20 cellular contexts compared by ENCODE assay signal in genomic region chr10:92382631-92383030, GRCh38.
DNase-seq lines count a peak whose midpoint lies in the region; FAIRE-seq and TF ChIP-seq lines count a peak whose summit lies in the region.
"Had no signal": no experiment of that assay in that cellular context is flagged by ENCODE, and none has a peak within 500 bp of the region (broad histone marks: within the 10 kb centered on the region; RNA-seq: fewer than 3 reads in every experiment).

No MANE protein-coding gene starts in this region.

- H3K9me3 ChIP-seq in NT2/D1 (ENCODE audit: insufficient read depth, low read length): no peaks in the 10 kb centered on the region
- H3K9me3 ChIP-seq in endodermal cell (ENCODE audit: control insufficient read depth, low read length): no peaks in the 10 kb centered on the region
- H3K9me3 ChIP-seq in iPS-20b (ENCODE audit: insufficient read depth, low read depth, low read length): no peaks in the 10 kb centered on the region
- H3K9me3 ChIP-seq: BE2C had no signal

- no peak overlapping the region for H3K4me3 ChIP-seq in NT2/D1 (ENCODE audit: insufficient read length, low read depth)
- no peak overlapping the region for H3K4me3 ChIP-seq in endodermal cell (ENCODE audit: low read length)
- 0 out of 2 replicates have a peak overlapping the region, but pooled peaks have one; percentile 2 for H3K4me3 ChIP-seq in iPS-20b (ENCODE audit: low read length)
- H3K4me3 ChIP-seq: GM12878 had no signal

- no peak overlapping the region for H3K27ac ChIP-seq in endodermal cell (ENCODE audit: low read depth, low read length)
- no peak overlapping the region for H3K27ac ChIP-seq in iPS-20b (ENCODE audit: low read length)

- H3K4me1 ChIP-seq in NT2/D1 (ENCODE audit: insufficient read depth, insufficient read length) (no peaks in the 10 kb centered on the region), endodermal cell (ENCODE audit: control insufficient read depth, insufficient read depth, low read length) (no peaks in the 10 kb centered on the region), iPS-20b (ENCODE audit: insufficient read depth, low read length) (peaks cover 14% of the 10 kb centered on the region; the same call in 1 of the 2 replicates)

- H3K9me3 Mint-ChIP-seq in endodermal cell: no peaks in the 10 kb centered on the region

- H3K4me1 Mint-ChIP-seq in endodermal cell: peaks cover 32% of the 10 kb centered on the region
- H3K4me1 Mint-ChIP-seq: CD4-positive, CD25-positive, alpha-beta regulatory T cell; CD8-positive, alpha-beta memory T cell had no signal

- H3K27me3 ChIP-seq in NT2/D1 (ENCODE audit: insufficient read depth, insufficient read length): no peaks in the 10 kb centered on the region
- no peaks in the 10 kb centered on the region for H3K27me3 ChIP-seq in endodermal cell (ENCODE audit: control insufficient read depth, insufficient read depth, low read length, poor library complexity, severe bottlenecking)
- no peaks in the 10 kb centered on the region for H3K27me3 ChIP-seq in iPS-20b (ENCODE audit: insufficient read depth, low read length)
- H3K27me3 ChIP-seq: BE2C had no signal

- no peaks in the 10 kb centered on the region for H3K36me3 ChIP-seq in NT2/D1 (ENCODE audit: insufficient read depth, insufficient read length, low read length)
- no peaks in the 10 kb centered on the region for H3K36me3 ChIP-seq in endodermal cell (ENCODE audit: control insufficient read depth, insufficient read depth, low read length)
- H3K36me3 ChIP-seq in iPS-20b (ENCODE audit: insufficient read depth, low read depth, low read length): no peaks in the 10 kb centered on the region
- H3K36me3 ChIP-seq: BE2C had no signal

- H3K27me3 Mint-ChIP-seq in endodermal cell (ENCODE audit: insufficient read depth): no peaks in the 10 kb centered on the region

- no peak overlapping the region for H3K4me3 Mint-ChIP-seq in endodermal cell
- H3K4me3 Mint-ChIP-seq: CD4-positive, CD25-positive, alpha-beta regulatory T cell; CD8-positive, alpha-beta memory T cell had no signal

- DNase-seq in NT2/D1 (ENCODE audit: low read depth, low spot score) (peak; percentile 15), endodermal cell (peak; percentile 57), mesenteric fat pad (ENCODE audit: low spot score) (peak; percentile 16), urothelium cell line (ENCODE audit: low spot score) (no peak), cerebellar nuclear complex (lab: John Stamatoyannopoulos, UW) (no peak), NCI-H345 treated with DMSO at 0.1 percent for 48 hours (lab: John Stamatoyannopoulos, UW; ENCODE audit: unreplicated experiment) (no peak)
- DNase-seq: ACHN; BE2C; C1 segment of cervical spinal cord; CD4-positive, CD25-positive, alpha-beta regulatory T cell; CD8-positive, alpha-beta memory T cell; COR-L47; DMS 273 treated with DMSO at 0.1 percent for 48 hours; DMS53; DND-41; EL had no signal

- H3K9ac ChIP-seq in NT2/D1 (ENCODE audit: insufficient read length, low read depth) (no peak overlapping the region), endodermal cell (ENCODE audit: extremely low read depth, low read length, poor library complexity, severe bottlenecking) (no peak overlapping the region), iPS-20b (ENCODE audit: low read depth, low read length) (no peak overlapping the region)

- no peak for TF ChIP-seq CTCF in endodermal cell (conservative IDR thresholded peaks at IDR 0.05)

- no peaks in the 10 kb centered on the region for H3K36me3 Mint-ChIP-seq in endodermal cell (ENCODE audit: low read depth)
- H3K36me3 Mint-ChIP-seq: CD4-positive, CD25-positive, alpha-beta regulatory T cell; CD8-positive, alpha-beta memory T cell had no signal

- WGBS in endodermal cell (ENCODE audit: insufficient coverage in 1 of 2, insufficient read length in 1 of 2), 2 experiments: 0 to 44% methylated on average over 1 to 4 of the region's 4 CpGs

- no peak for FAIRE-seq in urothelium cell line (lab: Jason Lieb, UNC)
- FAIRE-seq: A204.1, GM12878, H54 had no signal

- H3K27ac Mint-ChIP-seq in endodermal cell: peak overlapping the region; percentile 58
- H3K27ac Mint-ChIP-seq: CD4-positive, CD25-positive, alpha-beta regulatory T cell; CD8-positive, alpha-beta memory T cell had no signal

Comparison
In these comparisons a context has a peak if more than half of its experiments do, and no peak if none do; other contexts are left out.
1. DNase-seq: peak in NT2/D1 (single experiment), endodermal cell (single experiment) and mesenteric fat pad (single experiment); none in urothelium cell line (single experiment), cerebellar nuclear complex (0 of 2) and NCI-H345 treated with DMSO at 0.1 percent for 48 hours (single experiment).